ENCODE assay signal across 21 cellular contexts in the genomic region with DNA sequence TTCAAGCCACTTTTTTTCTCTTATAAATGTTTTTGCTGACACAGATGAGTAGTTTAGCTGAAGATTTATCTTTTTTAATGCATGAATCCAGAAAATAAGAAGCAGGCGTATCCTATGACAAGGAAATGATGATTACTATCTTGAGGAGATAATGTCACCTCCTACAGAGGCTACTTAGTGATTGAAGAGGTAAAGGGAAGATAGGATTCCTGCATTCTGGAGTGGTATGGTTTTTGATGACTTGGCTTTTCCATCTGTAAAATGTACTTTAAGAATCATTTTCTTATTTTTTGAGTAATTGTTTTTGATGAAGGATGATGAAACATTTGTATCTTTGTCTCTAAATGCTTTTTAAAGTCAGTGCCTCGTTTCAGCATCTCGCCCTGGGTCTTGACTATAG.
DNase-seq lines count a peak whose midpoint lies in the region; ATAC-seq, FAIRE-seq and TF ChIP-seq lines count a peak whose summit lies in the region.
"Had no signal": no experiment of that assay in that cellular context is flagged by ENCODE, and none has a peak within 500 bp of the region (broad histone marks: within the 10 kb centered on the region; RNA-seq: fewer than 3 reads in every experiment).

No MANE protein-coding gene starts in this region.

- H3K4me3 ChIP-seq in A549, result no peak overlapping the region
- H3K4me3 ChIP-seq in HL-60 (replicated peaks; ENCODE audit: insufficient read depth, low read length), result no peak overlapping the region
- no peak overlapping the region for H3K4me3 ChIP-seq in K562
- no peak overlapping the region for H3K4me3 ChIP-seq in neutrophil (ENCODE audit: low read depth in 1 of 2, low read length in 1 of 2)
- H3K4me3 ChIP-seq in adrenal gland, result no peak overlapping the region
- H3K4me3 ChIP-seq: BLaER1 treated with 17β-estradiol and CSF1 and Interleukin-3, amounts not matched to agents 10 nM and 100 nM; GM23338 had no signal

- H3K79me2 ChIP-seq in K562 (ENCODE audit: control insufficient read depth, insufficient read depth, low read length), result no peaks in the 10 kb centered on the region

- H2AFZ ChIP-seq in K562 (ENCODE audit: low read depth, low read length), result no peak overlapping the region
- H2AFZ ChIP-seq: GM23338 had no signal

- H3K9ac ChIP-seq in K562 (ENCODE audit: insufficient read depth in 1 of 2, low read depth in 2 of 2, low read length in 2 of 2), result no peak overlapping the region
- H3K9ac ChIP-seq: BLaER1 treated with 17β-estradiol and CSF1 and Interleukin-3, amounts not matched to agents 10 nM and 100 nM had no signal

- no peaks in the 10 kb centered on the region for H3K9me1 ChIP-seq in K562 (ENCODE audit: control insufficient read depth, insufficient read depth, low read length)

- FAIRE-seq in A549 (lab: Jason Lieb, UNC) (no peak), K562 (lab: Jason Lieb, UNC) (no peak)
- FAIRE-seq: A204.1, GM12891, GM18507 had no signal

- DNase-seq in A549 (ENCODE audit: low read depth in 1 of 2, low spot score in 1 of 2) (no peak), HL-60 (ENCODE audit: low read depth in 1 of 2, low spot score in 1 of 2) (no peak), K562 (ENCODE audit: extremely low read depth in 1 of 4, low spot score in 3 of 4) (no peak), adrenal gland (no peak), T-helper 1 cell (no peak)
- DNase-seq: ACHN; AML-193; BE2C; CD4-positive, alpha-beta T cell; CD8-positive, alpha-beta memory T cell; DMS 273 treated with DMSO at 0.1 percent for 48 hours; DMS79; GF-D8; H9 had no signal

- no TSS peak for BruUV-seq in K562 (replicated peaks; lab: Mats Ljungman, UMichigan)

- ATAC-seq in A549, result no peak
- ATAC-seq in K562, result no peak
- ATAC-seq: GM23338, HCT116 had no signal

- H3K4me1 ChIP-seq in A549, result no peaks in the 10 kb centered on the region
- no peaks in the 10 kb centered on the region for H3K4me1 ChIP-seq in K562 (replicated peaks in 1 of 2; ENCODE audit: control insufficient read depth in 2 of 2, insufficient read depth in 2 of 2, low read length in 2 of 2)
- peaks cover 61 to 63% of the 10 kb centered on the region in 2 experiments for H3K4me1 ChIP-seq in neutrophil (ENCODE audit: control insufficient read depth in 1 of 2, insufficient read depth in 1 of 2, low read depth in 1 of 2, low read length in 1 of 2)
- H3K4me1 ChIP-seq in adrenal gland (replicated peaks in 1 of 2), result peaks cover 0 to 4% of the 10 kb centered on the region in 2 donors

- TF ChIP-seq POLR2A in A549 (IDR thresholded peaks at IDR 0.05; ENCODE audit: low read length), result no peak
- TF ChIP-seq POLR2A in K562 (conservative IDR thresholded peaks at IDR 0.05), result no peak
- TF ChIP-seq POLR2A in adrenal gland (IDR thresholded peaks at IDR 0.05), result no peak

- in situ Hi-C loops in K562 (cut with MboI), result no loop called here

- 41% methylated on average over 3 of the region's 3 CpGs for WGBS in A549 (ENCODE audit: missing lambda C conversion rate)
- WGBS in K562 (ENCODE audit: insufficient coverage, low coverage, missing lambda C conversion rate), result 2% methylated on average over 3 of the region's 3 CpGs
- WGBS in adrenal gland, 4 donors, result 93 to 95% (median 93%) methylated on average over 3 of the region's 3 CpGs

- POLR2A ChIA-PET in A549 (lab: Yijun Ruan, JAX), result no interaction called here
- POLR2A ChIA-PET in K562 (lab: Yijun Ruan, JAX), result no interaction called here

- TF ChIP-seq EP300 in A549 (IDR thresholded peaks at IDR 0.05) (no peak), K562 (IDR thresholded peaks at IDR 0.05; ENCODE audit: low read length) (no peak)

- no peaks in the 10 kb centered on the region for H3K9me3 ChIP-seq in A549
- H3K9me3 ChIP-seq in K562 (replicated peaks; ENCODE audit: control insufficient read depth, insufficient read depth, low read depth, low read length), result no peaks in the 10 kb centered on the region
- H3K9me3 ChIP-seq in neutrophil, result no peaks in the 10 kb centered on the region
- no peaks in the 10 kb centered on the region for H3K9me3 ChIP-seq in adrenal gland (replicated peaks in 1 of 3)
- H3K9me3 ChIP-seq: BE2C; BLaER1 treated with 17β-estradiol and CSF1 and Interleukin-3, amounts not matched to agents 10 nM and 100 nM had no signal

- no peak overlapping the region for H3K4me2 ChIP-seq in A549
- H3K4me2 ChIP-seq in K562 (ENCODE audit: insufficient read depth, low read length), result no peak overlapping the region
- H3K4me2 ChIP-seq: BLaER1 treated with 17β-estradiol and CSF1 and Interleukin-3, amounts not matched to agents 10 nM and 100 nM; GM23338 had no signal

- H4K20me1 ChIP-seq in K562 (replicated peaks; ENCODE audit: control insufficient read depth, insufficient read depth, low read length), result no peaks in the 10 kb centered on the region; the same call in 1 of the 2 replicates
- H4K20me1 ChIP-seq: BLaER1 treated with 17β-estradiol and CSF1 and Interleukin-3, amounts not matched to agents 10 nM and 100 nM had no signal

- CTCF ChIA-PET in A549 (lab: Yijun Ruan, JAX) (interaction anchor here (1.1 to 1.2 kb wide), 2 partner anchors 16 to 23 kb away, joined by 3 read pairs; no protein-coding TSS in a partner anchor), K562 (lab: Yijun Ruan, JAX; ENCODE audit: low intra/inter-chr PET ratio) (no interaction called here)

- intact Hi-C loops in K562 (cut with micrococcal nuclease) (no loop called here), adrenal gland (cut with DNase I) (no loop called here)

- no peaks in the 10 kb centered on the region for H3K36me3 ChIP-seq in K562 (ENCODE audit: control insufficient read depth, insufficient read depth, low read length)
- H3K36me3 ChIP-seq in neutrophil, result no peaks in the 10 kb centered on the region
- no peaks in the 10 kb centered on the region for H3K36me3 ChIP-seq in adrenal gland (replicated peaks in 1 of 2)
- H3K36me3 ChIP-seq: BE2C; BLaER1 treated with 17β-estradiol and CSF1 and Interleukin-3, amounts not matched to agents 10 nM and 100 nM had no signal

- no peak overlapping the region for H3K27ac ChIP-seq in A549
- peak overlapping the region; percentile 79 for H3K27ac ChIP-seq in HL-60 (replicated peaks)
- no peak overlapping the region for H3K27ac ChIP-seq in K562 (ENCODE audit: extremely low read depth, low read depth, low read length)
- peak overlapping the region; percentile 82 for H3K27ac ChIP-seq in neutrophil
- H3K27ac ChIP-seq in adrenal gland, result no peak overlapping the region
- H3K27ac ChIP-seq: BLaER1 treated with 17β-estradiol and CSF1 and Interleukin-3, amounts not matched to agents 10 nM and 100 nM had no signal

- TF ChIP-seq RAD21 in A549 (conservative IDR thresholded peaks at IDR 0.05 in 1 of 2, IDR thresholded peaks at IDR 0.05 in 1 of 2) (no peak), K562 (CRISPR knock-in tag; conservative IDR thresholded peaks at IDR 0.05 in 1 of 2, IDR thresholded peaks at IDR 0.05 in 1 of 2) (no peak)

- H3K27me3 ChIP-seq in HL-60 (ENCODE audit: insufficient read depth, poor library complexity, severe bottlenecking) (no peaks in the 10 kb centered on the region), K562 (ENCODE audit: control insufficient read depth in 2 of 2, insufficient read depth in 2 of 2, low read length in 2 of 2) (peaks cover 2 to 3% of the 10 kb centered on the region in 2 experiments; a peak in 2 of 5 replicates), neutrophil (no peaks in the 10 kb centered on the region), adrenal gland (no peaks in the 10 kb centered on the region)
- H3K27me3 ChIP-seq: BE2C; BLaER1 treated with 17β-estradiol and CSF1 and Interleukin-3, amounts not matched to agents 10 nM and 100 nM had no signal

- TF ChIP-seq CTCF in A549 (IDR thresholded peaks at IDR 0.05), result no peak
- TF ChIP-seq CTCF in HL-60 (IDR thresholded peaks at IDR 0.05; ENCODE audit: insufficient read depth, low read length), result no peak
- no peak for TF ChIP-seq CTCF in K562 (IDR thresholded peaks at IDR 0.05 in 2 of 3, conservative IDR thresholded peaks at IDR 0.05 in 1 of 3; ENCODE audit: insufficient read depth in 2 of 3, low read depth in 1 of 3, low read length in 3 of 3)
- no peak for TF ChIP-seq CTCF in neutrophil (IDR thresholded peaks at IDR 0.05)
- TF ChIP-seq CTCF in adrenal gland (IDR thresholded peaks at IDR 0.05), result no peak

TF ChIP-seq in A549, 52 proteins besides CTCF, POLR2A, EP300 and RAD21:
- TF ChIP-seq MAFK (IDR thresholded peaks at IDR 0.05; ENCODE audit: partially characterized antibody), result peak; percentile 46
- no peak for TF ChIP-seq POLR2AphosphoS2 (conservative IDR thresholded peaks at IDR 0.05; ENCODE audit: low read length)

TF ChIP-seq in K562, 482 proteins besides CTCF, POLR2A, EP300 and RAD21:
- TF ChIP-seq MAFG (tag; conservative IDR thresholded peaks at IDR 0.05) (0 out of 2 replicates have a peak, but pooled peaks have one; percentile 25), C11orf30 (IDR thresholded peaks at IDR 0.05; ENCODE audit: low read depth) (no peak), FOXP1 (CRISPR knock-in tag; IDR thresholded peaks at IDR 0.05) (no peak), ZNF316 (IDR thresholded peaks at IDR 0.05) (peak; percentile 61; the same call in 1 of the 2 replicates)
- TF ChIP-seq, protein P1, sequence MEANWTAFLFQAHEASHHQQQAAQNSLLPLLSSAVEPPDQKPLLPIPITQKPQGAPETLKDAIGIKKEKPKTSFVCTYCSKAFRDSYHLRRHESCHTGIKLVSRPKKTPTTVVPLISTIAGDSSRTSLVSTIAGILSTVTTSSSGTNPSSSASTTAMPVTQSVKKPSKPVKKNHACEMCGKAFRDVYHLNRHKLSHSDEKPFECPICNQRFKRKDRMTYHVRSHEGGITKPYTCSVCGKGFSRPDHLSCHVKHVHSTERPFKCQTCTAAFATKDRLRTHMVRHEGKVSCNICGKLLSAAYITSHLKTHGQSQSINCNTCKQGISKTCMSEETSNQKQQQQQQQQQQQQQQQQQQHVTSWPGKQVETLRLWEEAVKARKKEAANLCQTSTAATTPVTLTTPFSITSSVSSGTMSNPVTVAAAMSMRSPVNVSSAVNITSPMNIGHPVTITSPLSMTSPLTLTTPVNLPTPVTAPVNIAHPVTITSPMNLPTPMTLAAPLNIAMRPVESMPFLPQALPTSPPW (CRISPR knock-in tag; IDR thresholded peaks at IDR 0.05), result no peak

Comparison
In these comparisons a context has a peak if more than half of its experiments do, and no peak if none do; other contexts are left out.
1. H3K27ac ChIP-seq: peak in HL-60 (single experiment) and neutrophil (single experiment); none in A549 (0 of 2), K562 (single experiment) and adrenal gland (0 of 5).